14 cellular contexts compared by ENCODE assay signal in genomic region chr17:80116276-80116922, GRCh38. TPM values are rescaled to one million over a fixed set of nuclear protein-coding genes. Genes with fewer than 3 reads are reported as not detected.
"Had no signal": no experiment of that assay in that cellular context is flagged by ENCODE, and none has a peak within 500 bp of the region (broad histone marks: within the 10 kb centered on the region; RNA-seq: fewer than 3 reads in every experiment).

No MANE protein-coding gene starts in this region.

- H3K27me3 Mint-ChIP-seq: activated CD8-positive, alpha-beta memory T cell treated with anti-CD3 and anti-CD28 coated beads, Interleukin-2, amount 10 ng/mL, durations not matched to agents 7 days and 5 days; dendritic cell treated with granulocyte-macrophage colony-stimulating factor and Interleukin-4, amounts not matched to agents 40 ng/mL and 50 ng/mL, for 4 days; T-helper 17 cell had no signal

- H3K27ac ChIP-seq: brain microvascular endothelial cell, right atrium auricular region, tibial nerve had no signal

- H3K4me3 Mint-ChIP-seq: activated CD8-positive, alpha-beta memory T cell treated with anti-CD3 and anti-CD28 coated beads, Interleukin-2, amount 10 ng/mL, durations not matched to agents 7 days and 5 days; activated naive CD4-positive, alpha-beta T cell treated with anti-CD3 and anti-CD28 coated beads, Interleukin-2, amount 10 ng/mL, durations not matched to agents 7 days and 5 days; dendritic cell treated with granulocyte-macrophage colony-stimulating factor and Interleukin-4, amounts not matched to agents 40 ng/mL and 50 ng/mL, for 4 days; mesothelial cell of epicardium; T-helper 17 cell had no signal

- H3K4me1 ChIP-seq: right atrium auricular region, tibial nerve had no signal

- H3K36me3 Mint-ChIP-seq: activated CD8-positive, alpha-beta memory T cell treated with anti-CD3 and anti-CD28 coated beads, Interleukin-2, amount 10 ng/mL, durations not matched to agents 7 days and 5 days; activated naive CD4-positive, alpha-beta T cell treated with anti-CD3 and anti-CD28 coated beads, Interleukin-2, amount 10 ng/mL, durations not matched to agents 7 days and 5 days had no signal

- H3K9me3 Mint-ChIP-seq: activated naive CD4-positive, alpha-beta T cell treated with anti-CD3 and anti-CD28 coated beads, Interleukin-2, amount 10 ng/mL, durations not matched to agents 7 days and 5 days; dendritic cell treated with granulocyte-macrophage colony-stimulating factor and Interleukin-4, amounts not matched to agents 40 ng/mL and 50 ng/mL, for 4 days had no signal

- H3K9me3 ChIP-seq: right atrium auricular region had no signal

- FAIRE-seq: small intestine had no signal

- DNase-seq: activated CD8-positive, alpha-beta memory T cell treated with anti-CD3 and anti-CD28 coated beads, Interleukin-2, amount 10 ng/mL, durations not matched to agents 7 days and 5 days; activated naive CD4-positive, alpha-beta T cell treated with anti-CD3 and anti-CD28 coated beads, Interleukin-2, amount 10 ng/mL, durations not matched to agents 7 days and 5 days; activated T-cell treated with anti-CD3 and anti-CD28 coated beads, Interleukin-2, amount 50 U/mL, for 48 hours; brain microvascular endothelial cell; cerebellar nuclear complex; erythroblast; hippocampal formation; small intestine; T-helper 17 cell had no signal

- H3K27ac Mint-ChIP-seq: activated CD8-positive, alpha-beta memory T cell treated with anti-CD3 and anti-CD28 coated beads, Interleukin-2, amount 10 ng/mL, durations not matched to agents 7 days and 5 days; activated naive CD4-positive, alpha-beta T cell treated with anti-CD3 and anti-CD28 coated beads, Interleukin-2, amount 10 ng/mL, durations not matched to agents 7 days and 5 days; dendritic cell treated with granulocyte-macrophage colony-stimulating factor and Interleukin-4, amounts not matched to agents 40 ng/mL and 50 ng/mL, for 4 days; mesothelial cell of epicardium; T-helper 17 cell had no signal

- H3K4me3 ChIP-seq: right atrium auricular region, tibial nerve had no signal

- H3K4me1 Mint-ChIP-seq: activated CD8-positive, alpha-beta memory T cell treated with anti-CD3 and anti-CD28 coated beads, Interleukin-2, amount 10 ng/mL, durations not matched to agents 7 days and 5 days had no signal

- H3K27me3 ChIP-seq: brain microvascular endothelial cell, right atrium auricular region, tibial nerve had no signal

- ATAC-seq: activated CD4-positive, CD25-positive, alpha-beta regulatory T cell treated with anti-CD3 and anti-CD28 coated beads, Interleukin-2, amount 50 U/mL, for 24 hours; activated CD8-positive, alpha-beta memory T cell treated with anti-CD3 and anti-CD28 coated beads, Interleukin-2, amount 10 ng/mL, durations not matched to agents 7 days and 5 days; T-helper 17 cell had no signal

- H3K36me3 ChIP-seq: brain microvascular endothelial cell had no signal

RNA-seq across cellular contexts. Expression of gene CARD14, which starts 53.4 kb away (rescaled TPM):
- total RNA-seq: activated CD8-positive, alpha-beta memory T cell treated with anti-CD3 and anti-CD28 coated beads, Interleukin-2, amount 10 ng/mL, durations not matched to agents 7 days and 5 days; right atrium auricular region; T-helper 17 cell had no signal
